Comparison of ENCODE assay signal across 19 cellular contexts in genomic region chr10:30816144-30816811, GRCh38.
DNase-seq lines count a peak whose midpoint lies in the region; ATAC-seq, FAIRE-seq and TF ChIP-seq lines count a peak whose summit lies in the region.
"Had no signal": no experiment of that assay in that cellular context is flagged by ENCODE, and none has a peak within 500 bp of the region (broad histone marks: within the 10 kb centered on the region; RNA-seq: fewer than 3 reads in every experiment).

No MANE protein-coding gene starts in this region.

- H3K27me3 Mint-ChIP-seq in activated T-helper 1 cell treated with anti-CD3 and anti-CD28 coated beads, Interleukin-12 subunit alpha, Interleukin-12 subunit beta, Interleukin-2, Interleukin-4 antibody, amounts not matched to agents 30 ng/mL and 10 ng/mL and 1 ng/mL, durations not matched to agents 14 hours and 24 hours and 36 hours (ENCODE audit: insufficient read depth) = peaks cover 2% of the 10 kb centered on the region
- H3K27me3 Mint-ChIP-seq: activated CD4-positive, alpha-beta memory T cell treated with anti-CD3 and anti-CD28 coated beads, Interleukin-2, amount 10 ng/mL, durations not matched to agents 7 days and 5 days; CD4-positive, alpha-beta T cell had no signal

- no peaks in the 10 kb centered on the region for H3K36me3 Mint-ChIP-seq in activated T-helper 1 cell treated with anti-CD3 and anti-CD28 coated beads, Interleukin-12 subunit alpha, Interleukin-12 subunit beta, Interleukin-2, Interleukin-4 antibody, amounts not matched to agents 30 ng/mL and 10 ng/mL and 1 ng/mL, durations not matched to agents 14 hours and 24 hours and 36 hours (ENCODE audit: low read depth)
- H3K36me3 Mint-ChIP-seq: WTC11 had no signal

- no peak overlapping the region for H4K8ac ChIP-seq in mesenchymal stem cell (ENCODE audit: low read length)

- FAIRE-seq in D721Med (lab: Jason Lieb, UNC) = peak; percentile 85
- FAIRE-seq: H1 had no signal

- no peaks in the 10 kb centered on the region for H3K9me3 Mint-ChIP-seq in activated T-helper 1 cell treated with anti-CD3 and anti-CD28 coated beads, Interleukin-12 subunit alpha, Interleukin-12 subunit beta, Interleukin-2, Interleukin-4 antibody, amounts not matched to agents 30 ng/mL and 10 ng/mL and 1 ng/mL, durations not matched to agents 14 hours and 24 hours and 36 hours
- H3K9me3 Mint-ChIP-seq: activated CD4-positive, alpha-beta memory T cell treated with anti-CD3 and anti-CD28 coated beads, Interleukin-2, amount 10 ng/mL, durations not matched to agents 7 days and 5 days; CD4-positive, alpha-beta T cell; WTC11 had no signal

- H4K91ac ChIP-seq in mesenchymal stem cell (ENCODE audit: low read length) = no peak overlapping the region

- H3K79me1 ChIP-seq in mesenchymal stem cell (replicated peaks; ENCODE audit: low read length, poor library complexity, severe bottlenecking) = no peaks in the 10 kb centered on the region

- 93% methylated on average over 6 of the region's 9 CpGs for WGBS in mesenchymal stem cell

- H2AFZ ChIP-seq in mesenchymal stem cell (ENCODE audit: low read depth, low read length) = no peak overlapping the region

- peaks cover 38% of the 10 kb centered on the region for H3K4me1 ChIP-seq in mesenchymal stem cell (ENCODE audit: control insufficient read depth, insufficient read depth, low read depth, low read length)
- peaks cover 25 to 56% of the 10 kb centered on the region in 2 donors for H3K4me1 ChIP-seq in gastrocnemius medialis

- H3K4me3 ChIP-seq in mesenchymal stem cell (ENCODE audit: insufficient read depth in 1 of 2, low read depth in 1 of 2, low read length in 2 of 2) (no peak overlapping the region), gastrocnemius medialis (no peak overlapping the region)
- H3K4me3 ChIP-seq: adrenal gland, Peyer's patch had no signal

- H3K4ac ChIP-seq in mesenchymal stem cell (ENCODE audit: low read depth in 1 of 2, low read length in 2 of 2) = no peak overlapping the region

- H3K27ac Mint-ChIP-seq in activated T-helper 1 cell treated with anti-CD3 and anti-CD28 coated beads, Interleukin-12 subunit alpha, Interleukin-12 subunit beta, Interleukin-2, Interleukin-4 antibody, amounts not matched to agents 30 ng/mL and 10 ng/mL and 1 ng/mL, durations not matched to agents 14 hours and 24 hours and 36 hours = no peak overlapping the region
- H3K27ac Mint-ChIP-seq: activated CD4-positive, alpha-beta memory T cell treated with anti-CD3 and anti-CD28 coated beads, Interleukin-2, amount 10 ng/mL, durations not matched to agents 7 days and 5 days; CD4-positive, alpha-beta T cell; WTC11 had no signal

- no peak overlapping the region for H3K4me2 ChIP-seq in mesenchymal stem cell (ENCODE audit: low read length, poor library complexity, severe bottlenecking)

- peak overlapping the region; percentile 11 for H3K9ac ChIP-seq in mesenchymal stem cell (ENCODE audit: low read length)

- TF ChIP-seq CTCF in D721Med (IDR thresholded peaks at IDR 0.05; ENCODE audit: insufficient read depth, missing control alignments) (no peak), gastrocnemius medialis (IDR thresholded peaks at IDR 0.05 in 4 of 5, conservative IDR thresholded peaks at IDR 0.05 in 1 of 5) (no peak)

- H2AK5ac ChIP-seq in mesenchymal stem cell (ENCODE audit: low read length, severe bottlenecking) = no peak overlapping the region

- no peak for TF ChIP-seq POLR2A in gastrocnemius medialis (IDR thresholded peaks at IDR 0.05)

- no peaks in the 10 kb centered on the region for H3K27me3 ChIP-seq in mesenchymal stem cell (ENCODE audit: control insufficient read depth in 1 of 2, insufficient read depth in 1 of 2, low read length in 2 of 2)
- H3K27me3 ChIP-seq in gastrocnemius medialis = no peaks in the 10 kb centered on the region
- H3K27me3 ChIP-seq: adrenal gland, Peyer's patch had no signal

- H2BK5ac ChIP-seq in mesenchymal stem cell (ENCODE audit: low read depth, low read length, poor library complexity, severe bottlenecking) = no peak overlapping the region

- intact Hi-C loops in gastrocnemius medialis (cut with DNase I; ENCODE audit: low total_unique reads) = no loop called here
- intact Hi-C loops in activated T-helper 1 cell treated with anti-CD3 and anti-CD28 coated beads, Interleukin-12 subunit alpha, Interleukin-12 subunit beta, Interleukin-2, Interleukin-4 antibody, amounts not matched to agents 30 ng/mL and 10 ng/mL and 1 ng/mL, durations not matched to agents 14 hours and 24 hours and 36 hours (cut with micrococcal nuclease) = no loop called here

- H3K14ac ChIP-seq in mesenchymal stem cell (ENCODE audit: low read length in 2 of 2) = no peak overlapping the region

- no peak overlapping the region for H2BK120ac ChIP-seq in mesenchymal stem cell (ENCODE audit: low read depth, low read length)

- no peak for ATAC-seq in gastrocnemius medialis
- ATAC-seq: WTC11 had no signal

- peak overlapping the region in 1 of 2 experiments; percentile 58 for H2BK12ac ChIP-seq in mesenchymal stem cell (ENCODE audit: low read length in 2 of 2)

- H3K18ac ChIP-seq in mesenchymal stem cell (ENCODE audit: low read depth in 1 of 2, low read length in 2 of 2) = no peak overlapping the region

- in situ Hi-C loops in gastrocnemius medialis (cut with MboI; ENCODE audit: low sequenced_read_pairs in 4 of 4) = no loop called here

- no peak overlapping the region for H3K4me3 Mint-ChIP-seq in activated T-helper 1 cell treated with anti-CD3 and anti-CD28 coated beads, Interleukin-12 subunit alpha, Interleukin-12 subunit beta, Interleukin-2, Interleukin-4 antibody, amounts not matched to agents 30 ng/mL and 10 ng/mL and 1 ng/mL, durations not matched to agents 14 hours and 24 hours and 36 hours
- H3K4me3 Mint-ChIP-seq: activated CD4-positive, alpha-beta memory T cell treated with anti-CD3 and anti-CD28 coated beads, Interleukin-2, amount 10 ng/mL, durations not matched to agents 7 days and 5 days; CD4-positive, alpha-beta T cell; WTC11 had no signal

- no peak overlapping the region for H3K23ac ChIP-seq in mesenchymal stem cell (ENCODE audit: low read length in 2 of 2)

- H3K36me3 ChIP-seq in mesenchymal stem cell (ENCODE audit: control insufficient read depth in 1 of 2, insufficient read depth in 2 of 2, low read depth in 1 of 2, low read length in 2 of 2) (no peaks in the 10 kb centered on the region), gastrocnemius medialis (no peaks in the 10 kb centered on the region)
- H3K36me3 ChIP-seq: adrenal gland, Peyer's patch had no signal

- peaks cover 35% of the 10 kb centered on the region for H3K4me1 Mint-ChIP-seq in activated T-helper 1 cell treated with anti-CD3 and anti-CD28 coated beads, Interleukin-12 subunit alpha, Interleukin-12 subunit beta, Interleukin-2, Interleukin-4 antibody, amounts not matched to agents 30 ng/mL and 10 ng/mL and 1 ng/mL, durations not matched to agents 14 hours and 24 hours and 36 hours (ENCODE audit: low read depth)

- peak; percentile 73 for DNase-seq in D721Med (ENCODE audit: insufficient read length, low spot score)
- DNase-seq in NCI-H82 (lab: John Stamatoyannopoulos, UW) = peak; percentile 93
- DNase-seq in mesenchymal stem cell = no peak
- DNase-seq in gastrocnemius medialis = no peak
- no peak for DNase-seq in activated T-helper 1 cell treated with anti-CD3 and anti-CD28 coated beads, Interleukin-12 subunit alpha, Interleukin-12 subunit beta, Interleukin-2, Interleukin-4 antibody, amounts not matched to agents 30 ng/mL and 10 ng/mL and 1 ng/mL, durations not matched to agents 14 hours and 24 hours and 36 hours (ENCODE audit: low spot score)
- no peak for DNase-seq in UCSD-AML1 (lab: John Stamatoyannopoulos, UW; ENCODE audit: unreplicated experiment)
- DNase-seq in pons (ENCODE audit: low spot score) = no peak
- DNase-seq in NCI-H446 (lab: John Stamatoyannopoulos, UW) = no peak
- DNase-seq: activated CD4-positive, alpha-beta memory T cell treated with anti-CD3 and anti-CD28 coated beads, Interleukin-2, amount 10 ng/mL, durations not matched to agents 7 days and 5 days; adrenal gland; CD4-positive, alpha-beta T cell; DND-41; foreskin melanocyte; MM.1S; NCI-H1694; Peyer's patch; T-helper 2 cell had no signal

- H3K27ac ChIP-seq in mesenchymal stem cell (ENCODE audit: low read length, poor library complexity, severe bottlenecking) (no peak overlapping the region), gastrocnemius medialis (peak overlapping the region in 3 of 4 donors; percentile 41 to 46 (median 42))
- H3K27ac ChIP-seq: adrenal gland had no signal

- H2BK15ac ChIP-seq in mesenchymal stem cell (ENCODE audit: low read depth, poor library complexity, severe bottlenecking) = no peak overlapping the region

- H3K9me3 ChIP-seq in mesenchymal stem cell (ENCODE audit: control insufficient read depth, low read length) = no peaks in the 10 kb centered on the region
- no peaks in the 10 kb centered on the region for H3K9me3 ChIP-seq in gastrocnemius medialis
- H3K9me3 ChIP-seq: adrenal gland, Peyer's patch had no signal

Comparison
In these comparisons a context has a peak if more than half of its experiments do, and no peak if none do; other contexts are left out.
1. DNase-seq: peak in D721Med (single experiment) and NCI-H82 (single experiment); none in mesenchymal stem cell (single experiment), gastrocnemius medialis (0 of 2), activated T-helper 1 cell treated with anti-CD3 and anti-CD28 coated beads, Interleukin-12 subunit alpha, Interleukin-12 subunit beta, Interleukin-2, Interleukin-4 antibody, amounts not matched to agents 30 ng/mL and 10 ng/mL and 1 ng/mL, durations not matched to agents 14 hours and 24 hours and 36 hours (single experiment), UCSD-AML1 (single experiment), pons (single experiment) and NCI-H446 (0 of 2).